In the genomic region with DNA sequence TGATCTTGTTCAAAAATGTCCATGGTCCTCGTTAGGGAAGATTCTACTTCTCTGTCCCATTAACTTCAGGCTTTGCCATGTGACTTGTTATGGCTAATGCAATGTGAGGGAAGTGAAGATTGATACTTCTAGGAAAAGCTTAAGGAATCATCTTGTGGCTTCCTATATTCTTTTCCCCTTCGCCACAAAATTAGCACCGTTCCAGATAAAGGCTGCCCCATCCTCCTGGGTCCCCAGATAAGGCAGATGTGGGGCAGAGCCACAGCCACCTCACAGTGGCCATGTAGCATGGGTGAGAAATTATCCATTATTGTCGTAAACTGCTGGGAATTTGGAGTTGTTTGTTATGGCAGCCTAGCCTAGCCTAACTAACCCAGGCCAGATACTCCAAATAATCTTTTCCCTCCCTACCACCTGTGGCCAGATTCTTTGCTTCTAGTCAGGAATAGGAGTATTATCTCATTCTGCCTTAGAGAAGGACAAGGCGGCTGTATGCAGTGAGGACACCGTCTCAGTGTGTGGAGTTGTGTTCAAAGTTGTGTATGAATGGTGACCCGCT, we compare ENCODE assay signal across 26 cellular contexts.
"Had no signal": no experiment of that assay in that cellular context is flagged by ENCODE, and none has a peak within 500 bp of the region (broad histone marks: within the 10 kb centered on the region; RNA-seq: fewer than 3 reads in every experiment).

No MANE protein-coding gene starts in this region.

- H3K4me3 Mint-ChIP-seq: naive thymus-derived CD8-positive, alpha-beta T cell; nephron; neural progenitor cell; stimulated activated memory B cell treated with anti-CD40 and anti-IgM and Interleukin-4, amounts not matched to agents 10 μg/mL and 1 μg/mL and 100 μg/mL, for 72 hours; stimulated activated naive CD8-positive, alpha-beta T cell treated with anti-CD3 and anti-CD28 coated beads, Interleukin-15, amount 100 ng/mL, for 72 hours had no signal

- DNase-seq: hippocampal formation; kidney; left colon; left lung; lower lobe of right lung; mammary epithelial cell; mesenchymal stem cell; naive thymus-derived CD8-positive, alpha-beta T cell; occipital lobe; psoas muscle; right lobe of liver; stimulated activated CD4-positive, alpha-beta T cell treated with anti-CD3 and anti-CD28 coated beads, Interleukin-1b, Interleukin-23, amount 100 ng/mL, for 48 hours; stimulated activated CD4-positive, alpha-beta T cell treated with anti-CD3 and anti-CD28 coated beads, Interleukin-2, amount 100 ng/mL, for 48 hours; stimulated activated CD4-positive, alpha-beta T cell treated with anti-CD3 and anti-CD28 coated beads, Interleukin-4, amount 100 ng/mL, for 4 hours; stimulated activated CD8-positive, alpha-beta memory T cell treated with anti-CD3 and anti-CD28 coated beads, Interleukin-4, amount 100 ng/mL, for 48 hours; stimulated activated naive CD4-positive, alpha-beta T cell treated with Interleukin-2 at 50 U/mL for 16 hours; stimulated activated naive CD8-positive, alpha-beta T cell treated with anti-CD3 and anti-CD28 coated beads, Interleukin-15, amount 100 ng/mL, for 72 hours; substantia nigra; upper lobe of right lung had no signal

- H3K36me3 Mint-ChIP-seq: naive thymus-derived CD8-positive, alpha-beta T cell; neural progenitor cell had no signal

- H3K4me2 ChIP-seq: neural progenitor cell, smooth muscle cell had no signal

- H3K4me1 ChIP-seq: left lung, psoas muscle, upper lobe of right lung had no signal

- H3K27me3 ChIP-seq: left lung, neural progenitor cell, neutrophil, right lobe of liver, tibial nerve, upper lobe of right lung had no signal

- H3K27ac Mint-ChIP-seq: naive thymus-derived CD8-positive, alpha-beta T cell; nephron; stimulated activated memory B cell treated with anti-CD40 and anti-IgM and Interleukin-4, amounts not matched to agents 10 μg/mL and 1 μg/mL and 100 μg/mL, for 72 hours; stimulated activated naive CD8-positive, alpha-beta T cell treated with anti-CD3 and anti-CD28 coated beads, Interleukin-15, amount 100 ng/mL, for 72 hours had no signal

- H2AFZ ChIP-seq: neural progenitor cell, parathyroid adenoma had no signal

- H3K36me3 ChIP-seq: left lung, lower lobe of right lung, neural progenitor cell, neutrophil, right lobe of liver, tibial nerve, upper lobe of right lung had no signal

- ATAC-seq: left colon; left lung; lower lobe of right lung; naive thymus-derived CD8-positive, alpha-beta T cell; psoas muscle; right lobe of liver; stimulated activated memory B cell treated with anti-CD40 and anti-IgM and Interleukin-4, amounts not matched to agents 10 μg/mL and 1 μg/mL and 100 μg/mL, for 72 hours; stimulated activated naive CD8-positive, alpha-beta T cell treated with anti-CD3 and anti-CD28 coated beads, Interleukin-15, amount 100 ng/mL, for 72 hours; upper lobe of right lung had no signal

- H3K27ac ChIP-seq: left lung, lower lobe of right lung, neural progenitor cell, neutrophil, parathyroid adenoma, psoas muscle, right lobe of liver, tibial nerve, upper lobe of right lung had no signal

- H3K4me1 Mint-ChIP-seq: stimulated activated naive CD8-positive, alpha-beta T cell treated with anti-CD3 and anti-CD28 coated beads, Interleukin-15, amount 100 ng/mL, for 72 hours had no signal

- H3K9ac ChIP-seq: neural progenitor cell, parathyroid adenoma had no signal

- H3K9me3 ChIP-seq: lower lobe of right lung, neutrophil, right lobe of liver had no signal

- H3K4me3 ChIP-seq: left lung, lower lobe of right lung, neural progenitor cell, psoas muscle, right lobe of liver, smooth muscle cell, tibial nerve, upper lobe of right lung had no signal
